Comparison of ENCODE assay signal across 20 cellular contexts in the genomic region with DNA sequence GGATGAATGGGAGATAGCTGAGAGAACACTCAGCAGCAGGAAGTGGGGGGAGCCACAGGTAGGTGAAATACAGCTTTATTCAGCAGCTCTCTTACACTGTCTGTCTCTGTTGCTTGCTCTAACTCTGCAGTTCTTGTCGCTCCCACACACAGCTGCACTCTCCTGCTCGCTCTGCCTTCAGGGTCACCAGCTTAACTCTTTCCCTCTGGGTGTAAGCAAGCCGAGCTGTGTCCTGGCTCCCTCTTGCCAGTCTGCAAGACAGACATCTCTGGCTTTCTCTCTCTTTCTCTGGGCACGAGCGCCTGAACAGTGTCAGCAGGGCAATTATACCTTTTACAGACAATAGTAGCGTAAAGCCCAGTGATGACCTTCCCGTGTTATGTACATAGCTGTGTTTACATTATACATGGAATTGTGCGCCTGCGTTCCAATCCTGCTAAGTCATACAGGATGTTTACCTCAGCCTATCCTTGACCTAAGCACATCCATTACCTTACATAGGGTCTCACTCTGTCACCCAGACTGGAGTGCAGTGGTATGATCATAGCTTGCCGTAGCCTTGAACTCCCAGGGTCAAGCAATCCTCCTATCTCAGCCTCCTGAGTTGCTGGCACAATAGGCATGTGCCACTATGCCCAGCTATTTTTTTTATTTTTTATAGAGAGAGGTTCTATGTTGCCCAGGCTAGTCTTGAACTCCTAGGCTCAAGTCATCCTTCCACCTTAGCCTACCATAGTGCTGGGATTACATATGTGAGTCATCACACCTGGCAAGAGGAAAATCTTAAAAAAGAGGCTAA. TPM values are rescaled to one million over a fixed set of nuclear protein-coding genes. Genes with fewer than 3 reads are reported as not detected.
DNase-seq lines count a peak whose midpoint lies in the region; ATAC-seq and TF ChIP-seq lines count a peak whose summit lies in the region.
"Had no signal": no experiment of that assay in that cellular context is flagged by ENCODE, and none has a peak within 500 bp of the region (broad histone marks: within the 10 kb centered on the region; RNA-seq: fewer than 3 reads in every experiment).

No MANE protein-coding gene starts in this region.

- H3K27ac ChIP-seq in epithelial cell of prostate (peak overlapping the region; percentile 50), adrenal gland (no peak overlapping the region)
- H3K27ac ChIP-seq: esophagus squamous epithelium had no signal

- no peaks in the 10 kb centered on the region for H3K27me3 ChIP-seq in adrenal gland
- H3K27me3 ChIP-seq: esophagus squamous epithelium had no signal

- H3K36me3 ChIP-seq in adrenal gland (replicated peaks in 1 of 2): no peaks in the 10 kb centered on the region

- no peak for ATAC-seq in GM21737 (IDR thresholded peaks at IDR 0.05; ENCODE audit: unreplicated experiment)
- ATAC-seq: activated T-helper 17 cell treated with anti-CD3 and anti-CD28 coated beads, Interleukin-2, amount 50 U/mL, for 72 hours; stimulated activated naive B cell treated with anti-CD40 and anti-IgM and Interleukin-4, amounts not matched to agents 10 μg/mL and 1 μg/mL and 100 μg/mL, for 72 hours had no signal

- H3K4me1 ChIP-seq in adrenal gland (replicated peaks in 1 of 2): no peaks in the 10 kb centered on the region
- H3K4me1 ChIP-seq: esophagus squamous epithelium had no signal

- DNase-seq in DMS153 (lab: John Stamatoyannopoulos, UW): peak; percentile 72
- peak; percentile 13 for DNase-seq in ELF-1 (ENCODE audit: low read depth, low spot score)
- peak; percentile 59 for DNase-seq in NCI-H748 treated with DMSO at 0.1 percent for 48 hours (lab: John Stamatoyannopoulos, UW)
- DNase-seq in epithelial cell of prostate (ENCODE audit: low read depth, low spot score): no peak
- DNase-seq in NCI-H2196 treated with DMSO at 0.1 percent for 48 hours (lab: John Stamatoyannopoulos, UW; ENCODE audit: unreplicated experiment): no peak
- DNase-seq in adrenal gland: no peak
- DNase-seq: activated CD4-positive, alpha-beta T cell treated with anti-CD3 and anti-CD28 coated beads, Interleukin-2, amount 10 ng/mL, durations not matched to agents 24 days and 14 days; CD4-positive, alpha-beta T cell; DMS79 treated with DMSO at 0.1 percent for 48 hours; esophagus squamous epithelium; GOT3; NCI-H1436 treated with DMSO at 0.1 percent for 48 hours; NK-92 treated with Interleukin-12 subunit alpha and Interleukin-12 subunit beta, amount 100 ng/mL, for 24 hours; RPMI8226; SK-N-SH; small intestine; stimulated activated naive B cell treated with anti-CD40 and anti-IgM and Interleukin-4, amounts not matched to agents 10 μg/mL and 1 μg/mL and 100 μg/mL, for 72 hours had no signal

- intact Hi-C loops in adrenal gland (cut with DNase I): no loop called here

- no peaks in the 10 kb centered on the region for H3K9me3 ChIP-seq in adrenal gland (replicated peaks in 1 of 3)
- H3K9me3 ChIP-seq: esophagus squamous epithelium, SK-N-SH had no signal

- TF ChIP-seq CTCF in adrenal gland (IDR thresholded peaks at IDR 0.05): no peak

- no peak for TF ChIP-seq POLR2A in adrenal gland (IDR thresholded peaks at IDR 0.05)

- WGBS in adrenal gland, 4 donors: 92 to 95% (median 93%) methylated on average over 10 of the region's 10 CpGs

- H3K4me3 ChIP-seq in adrenal gland: no peak overlapping the region
- H3K4me3 ChIP-seq: esophagus squamous epithelium, lung had no signal

RNA-seq across cellular contexts. Expression of a gene that starts 57.8 kb away (rescaled TPM):
- total RNA-seq in adrenal gland: 10 to 100 TPM; 17.7 to 32.4 (median 21.8) TPM
- polyA plus RNA-seq in adrenal gland: 10 to 100 TPM in 2 of 3 donors, 1 to 10 TPM in 1; 7.6 to 34.2 (median 11.9) TPM

Comparison
In these comparisons a context has a peak if more than half of its experiments do, and no peak if none do; other contexts are left out.
1. DNase-seq: peak in DMS153 (single experiment), ELF-1 (single experiment) and NCI-H748 treated with DMSO at 0.1 percent for 48 hours (single experiment); none in epithelial cell of prostate (single experiment), NCI-H2196 treated with DMSO at 0.1 percent for 48 hours (single experiment) and adrenal gland (0 of 7).